ENCODE assay signal across 19 cellular contexts in the genomic region with DNA sequence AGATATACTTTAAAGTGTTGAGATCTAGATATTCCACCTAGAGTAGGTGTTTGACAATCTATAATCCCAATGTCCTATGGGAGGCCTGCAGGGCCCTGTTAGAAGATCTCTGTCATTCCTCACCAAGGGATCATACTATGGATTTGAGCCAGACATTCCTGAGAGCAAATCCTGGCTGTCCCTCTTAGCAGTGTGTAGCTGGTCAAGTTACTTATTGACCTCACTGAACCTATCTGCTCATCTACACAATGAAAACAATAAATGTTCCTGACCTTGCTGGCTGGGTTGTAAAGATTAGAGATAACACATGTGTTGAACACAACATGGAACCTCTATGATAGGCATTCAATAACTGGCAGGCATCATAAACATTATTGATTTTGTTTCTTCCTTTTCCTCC.
A peak's percentile ranks its signal among the peaks of the same experiment; 100 is the strongest.
DNase-seq lines count a peak whose midpoint lies in the region; ATAC-seq lines count a peak whose summit lies in the region.
"Had no signal": no experiment of that assay in that cellular context is flagged by ENCODE, and none has a peak within 500 bp of the region (broad histone marks: within the 10 kb centered on the region; RNA-seq: fewer than 3 reads in every experiment).

No MANE protein-coding gene starts in this region.

- POLR2A ChIA-PET in naive thymus-derived CD4-positive, alpha-beta T cell (lab: Charles Lee) = no interaction called here

- no peak overlapping the region for H3K27ac Mint-ChIP-seq in naive thymus-derived CD4-positive, alpha-beta T cell
- H3K27ac Mint-ChIP-seq: H9 had no signal

- H3K4me3 Mint-ChIP-seq in naive thymus-derived CD4-positive, alpha-beta T cell = no peak overlapping the region
- H3K4me3 Mint-ChIP-seq: H9 had no signal

- H3K9me3 ChIP-seq in naive thymus-derived CD4-positive, alpha-beta T cell (ENCODE audit: control insufficient read depth in 2 of 3, low read length in 3 of 3) = no peaks in the 10 kb centered on the region
- H3K9me3 ChIP-seq: BLaER1 treated with 17β-estradiol and CSF1 and Interleukin-3, amounts not matched to agents 10 nM and 100 nM had no signal

- peaks cover 0 to 27% (median 11%) of the 10 kb centered on the region in 5 donors for H3K27me3 Mint-ChIP-seq in naive thymus-derived CD4-positive, alpha-beta T cell

- H3K27ac ChIP-seq in naive thymus-derived CD4-positive, alpha-beta T cell (ENCODE audit: low read depth, low read length) = no peak overlapping the region
- H3K27ac ChIP-seq: 22Rv1; BLaER1 treated with 17β-estradiol and CSF1 and Interleukin-3, amounts not matched to agents 10 nM and 100 nM had no signal

- H3K36me3 Mint-ChIP-seq in naive thymus-derived CD4-positive, alpha-beta T cell = no peaks in the 10 kb centered on the region

- peak; percentile 28 for ATAC-seq in left lobe of liver
- no peak for ATAC-seq in naive thymus-derived CD4-positive, alpha-beta T cell

- no peaks in the 10 kb centered on the region for H3K36me3 ChIP-seq in naive thymus-derived CD4-positive, alpha-beta T cell (ENCODE audit: control insufficient read depth in 2 of 3, insufficient read depth in 3 of 3, low read length in 3 of 3)
- H3K36me3 ChIP-seq: BLaER1 treated with 17β-estradiol and CSF1 and Interleukin-3, amounts not matched to agents 10 nM and 100 nM had no signal

- no peaks in the 10 kb centered on the region for H3K27me3 ChIP-seq in naive thymus-derived CD4-positive, alpha-beta T cell (ENCODE audit: control insufficient read depth in 2 of 2, insufficient read depth in 2 of 2, low read length in 2 of 2)
- H3K27me3 ChIP-seq: BLaER1 treated with 17β-estradiol and CSF1 and Interleukin-3, amounts not matched to agents 10 nM and 100 nM had no signal

- intact Hi-C loops in naive thymus-derived CD4-positive, alpha-beta T cell (cut with micrococcal nuclease) = no loop called here

- no peaks in the 10 kb centered on the region for H3K4me1 ChIP-seq in naive thymus-derived CD4-positive, alpha-beta T cell (ENCODE audit: control insufficient read depth in 2 of 2, insufficient read depth in 2 of 2, low read length in 2 of 2)
- H3K4me1 ChIP-seq: BLaER1 treated with 17β-estradiol and CSF1 and Interleukin-3, amounts not matched to agents 10 nM and 100 nM had no signal

- no peaks in the 10 kb centered on the region for H3K4me1 Mint-ChIP-seq in naive thymus-derived CD4-positive, alpha-beta T cell

- DNase-seq in NCI-H146 (lab: John Stamatoyannopoulos, UW) = peak; percentile 48
- DNase-seq in NCI-H146 treated with DMSO at 0.1 percent for 48 hours (lab: John Stamatoyannopoulos, UW; ENCODE audit: unreplicated experiment) = no peak
- peak; percentile 38 for DNase-seq in astrocyte of the hippocampus (ENCODE audit: low read depth, low spot score)
- DNase-seq in left lobe of liver (ENCODE audit: low spot score) = no peak
- no peak for DNase-seq in stimulated activated naive CD4-positive, alpha-beta T cell treated with Interleukin-2 at 50 U/mL for 16 hours (lab: John Stamatoyannopoulos, UW)
- no peak for DNase-seq in hypothalamus (lab: John Stamatoyannopoulos, UW)
- no peak for DNase-seq in D341Med (ENCODE audit: low spot score)
- DNase-seq in naive thymus-derived CD4-positive, alpha-beta T cell = no peak
- DNase-seq: EL; H9; NCI-H1048; NCI-H1694 treated with DMSO at 0.1 percent for 48 hours; NCI-H345; NCI-H526 treated with DMSO at 0.1 percent for 48 hours; NK-92 treated with Interleukin-12 subunit alpha and Interleukin-12 subunit beta, amount 100 ng/mL, for 24 hours; OCI-M1; SHP77 had no signal

- peaks cover 0 to 5% (median 0%) of the 10 kb centered on the region in 11 donors for H3K9me3 Mint-ChIP-seq in naive thymus-derived CD4-positive, alpha-beta T cell
- H3K9me3 Mint-ChIP-seq: H9 had no signal

- H3K4me3 ChIP-seq in naive thymus-derived CD4-positive, alpha-beta T cell (ENCODE audit: low read length) = no peak overlapping the region
- H3K4me3 ChIP-seq: BLaER1 treated with 17β-estradiol and CSF1 and Interleukin-3, amounts not matched to agents 10 nM and 100 nM had no signal

- CTCF ChIA-PET in naive thymus-derived CD4-positive, alpha-beta T cell (lab: Charles Lee) = no interaction called here

Comparison
In these comparisons a context has a peak if more than half of its experiments do, and no peak if none do; other contexts are left out.
1. DNase-seq: peak in NCI-H146 (single experiment) and astrocyte of the hippocampus (single experiment); none in NCI-H146 treated with DMSO at 0.1 percent for 48 hours (single experiment), left lobe of liver (single experiment), stimulated activated naive CD4-positive, alpha-beta T cell treated with Interleukin-2 at 50 U/mL for 16 hours (single experiment), hypothalamus (0 of 51), D341Med (single experiment) and naive thymus-derived CD4-positive, alpha-beta T cell (0 of 9).